27 cellular contexts compared by ENCODE assay signal in the genomic region with DNA sequence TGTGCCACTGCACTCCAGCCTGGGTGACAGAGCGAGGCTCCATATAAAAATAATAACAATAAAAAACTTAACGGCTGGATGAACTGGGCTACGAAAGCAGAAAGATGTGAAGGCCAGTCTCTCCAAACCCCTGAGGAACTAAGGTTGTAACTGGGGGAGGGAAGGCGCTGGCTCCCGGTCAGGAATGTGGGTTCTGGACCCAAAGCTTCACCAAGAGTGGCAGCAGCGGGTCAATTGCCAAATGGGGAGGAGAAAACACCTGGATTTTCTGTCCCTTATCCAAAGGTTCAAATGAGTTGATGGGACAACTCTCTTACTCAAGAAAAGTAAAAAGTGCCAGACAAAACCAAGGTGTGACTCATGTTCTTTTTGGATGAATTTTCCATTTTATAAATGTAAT.
"Had no signal": no experiment of that assay in that cellular context is flagged by ENCODE, and none has a peak within 500 bp of the region (broad histone marks: within the 10 kb centered on the region; RNA-seq: fewer than 3 reads in every experiment).

No MANE protein-coding gene starts in this region.

- H3K9me3 ChIP-seq: pancreas, psoas muscle, right lobe of liver, spleen, stomach, thoracic aorta, tibial artery, transverse colon, upper lobe of right lung, uterus had no signal

- H3K36me3 ChIP-seq: neural progenitor cell, uterus had no signal

- H3K9me3 Mint-ChIP-seq: naive thymus-derived CD4-positive, alpha-beta T cell; natural killer cell; neural progenitor cell; stimulated activated memory B cell treated with anti-CD40 and anti-IgM and Interleukin-4, amounts not matched to agents 10 μg/mL and 1 μg/mL and 100 μg/mL, for 72 hours; stimulated activated naive CD8-positive, alpha-beta T cell treated with anti-CD3 and anti-CD28 coated beads, Interleukin-15, Interleukin-2, amounts not matched to agents 100 ng/mL and 50 ng/mL, for 24 hours; type B pancreatic cell had no signal

- H3K4me3 Mint-ChIP-seq: naive thymus-derived CD4-positive, alpha-beta T cell; natural killer cell; nephron; neural progenitor cell; stimulated activated memory B cell treated with anti-CD40 and anti-IgM and Interleukin-4, amounts not matched to agents 10 μg/mL and 1 μg/mL and 100 μg/mL, for 72 hours; stimulated activated naive CD8-positive, alpha-beta T cell treated with anti-CD3 and anti-CD28 coated beads, Interleukin-15, Interleukin-2, amounts not matched to agents 100 ng/mL and 50 ng/mL, for 24 hours; type B pancreatic cell had no signal

- H3K27me3 ChIP-seq: neural progenitor cell, pancreas, right lobe of liver, spleen, stomach, tibial artery, transverse colon, upper lobe of right lung, uterus had no signal

- H3K27ac ChIP-seq: neural progenitor cell, pancreas, right lobe of liver, spleen, stomach, thoracic aorta, tibial artery, upper lobe of right lung, uterus had no signal

- H3K4me1 Mint-ChIP-seq: naive thymus-derived CD4-positive, alpha-beta T cell; nephron; neural progenitor cell; stimulated activated memory B cell treated with anti-CD40 and anti-IgM and Interleukin-4, amounts not matched to agents 10 μg/mL and 1 μg/mL and 100 μg/mL, for 72 hours had no signal

- H3K4me1 ChIP-seq: neural progenitor cell, pancreas, right lobe of liver, spleen, tibial artery, upper lobe of right lung, uterus had no signal

- H3K27ac Mint-ChIP-seq: nephron; neural progenitor cell; stimulated activated memory B cell treated with anti-CD40 and anti-IgM and Interleukin-4, amounts not matched to agents 10 μg/mL and 1 μg/mL and 100 μg/mL, for 72 hours; stimulated activated naive CD8-positive, alpha-beta T cell treated with anti-CD3 and anti-CD28 coated beads, Interleukin-15, Interleukin-2, amounts not matched to agents 100 ng/mL and 50 ng/mL, for 24 hours; type B pancreatic cell had no signal

- H3K27me3 Mint-ChIP-seq: naive thymus-derived CD4-positive, alpha-beta T cell; stimulated activated memory B cell treated with anti-CD40 and anti-IgM and Interleukin-4, amounts not matched to agents 10 μg/mL and 1 μg/mL and 100 μg/mL, for 72 hours; stimulated activated naive CD8-positive, alpha-beta T cell treated with anti-CD3 and anti-CD28 coated beads, Interleukin-15, Interleukin-2, amounts not matched to agents 100 ng/mL and 50 ng/mL, for 24 hours; type B pancreatic cell had no signal

- ATAC-seq: naive thymus-derived CD4-positive, alpha-beta T cell; natural killer cell; pancreas; right lobe of liver; stimulated activated memory B cell treated with anti-CD40 and anti-IgM and Interleukin-4, amounts not matched to agents 10 μg/mL and 1 μg/mL and 100 μg/mL, for 72 hours; upper lobe of right lung had no signal

- DNase-seq: naive thymus-derived CD4-positive, alpha-beta T cell; natural killer cell; occipital lobe; pancreas; psoas muscle; right cardiac atrium; right lobe of liver; spleen; stimulated activated CD4-positive, alpha-beta T cell treated with anti-CD3 and anti-CD28 coated beads, Interleukin-12 subunit alpha, Interleukin-12 subunit beta, amount 100 ng/mL, for 4 hours; stimulated activated CD4-positive, alpha-beta T cell treated with anti-CD3 and anti-CD28 coated beads, Interleukin-1b, Interleukin-23, amount 100 ng/mL, for 48 hours; stimulated activated CD4-positive, alpha-beta T cell treated with anti-CD3 and anti-CD28 coated beads, Interleukin-4, amount 100 ng/mL, for 1 hour; stimulated activated CD4-positive, alpha-beta T cell treated with anti-CD3 and anti-CD28 coated beads, Interleukin-4, amount 100 ng/mL, for 4 hours; stimulated activated CD8-positive, alpha-beta memory T cell treated with anti-CD3 and anti-CD28 coated beads, Interleukin-4, amount 100 ng/mL, for 48 hours; stimulated activated naive CD4-positive, alpha-beta T cell; stomach; tibial artery; transverse colon; upper lobe of right lung; uterus had no signal

- H3K4me3 ChIP-seq: neural progenitor cell, pancreas, psoas muscle, right lobe of liver, skin epidermis, smooth muscle cell, spleen, stomach, thoracic aorta, tibial artery, transverse colon, upper lobe of right lung, uterus had no signal
